ENCODE assay signal across 14 cellular contexts in genomic region chrX:115602729-115603389, GRCh38. TPM values are rescaled to one million over a fixed set of nuclear protein-coding genes. Genes with fewer than 3 reads are reported as not detected.
DNase-seq lines count a peak whose midpoint lies in the region; ATAC-seq and TF ChIP-seq lines count a peak whose summit lies in the region.
"Had no signal": no experiment of that assay in that cellular context is flagged by ENCODE, and none has a peak within 500 bp of the region (broad histone marks: within the 10 kb centered on the region; RNA-seq: fewer than 3 reads in every experiment).

No MANE protein-coding gene starts in this region.

- H3K36me3 ChIP-seq in brain microvascular endothelial cell (replicated peaks) (peaks cover 7% of the 10 kb centered on the region), left lung (no peaks in the 10 kb centered on the region)
- H3K36me3 ChIP-seq in CD4-positive, alpha-beta memory T cell (ENCODE audit: insufficient read depth, low read length): no peaks in the 10 kb centered on the region

- H3K27me3 ChIP-seq in brain microvascular endothelial cell (replicated peaks) (no peaks in the 10 kb centered on the region), left lung (peaks cover 0 to 13% of the 10 kb centered on the region in 2 donors)
- H3K27me3 ChIP-seq in CD4-positive, alpha-beta memory T cell (ENCODE audit: insufficient read depth, low read length): no peaks in the 10 kb centered on the region

- H3K4me3 Mint-ChIP-seq in CD4-positive, alpha-beta memory T cell: no peak overlapping the region
- no peak overlapping the region for H3K4me3 Mint-ChIP-seq in stimulated activated naive CD8-positive, alpha-beta T cell treated with anti-CD3 and anti-CD28 coated beads, Interleukin-15, amount 100 ng/mL, for 72 hours
- H3K4me3 Mint-ChIP-seq: activated naive CD8-positive, alpha-beta T cell treated with anti-CD3 and anti-CD28 coated beads, Interleukin-2, amount 50 U/mL, for 24 hours had no signal

- TF ChIP-seq CTCF in brain microvascular endothelial cell (IDR thresholded peaks at IDR 0.05; ENCODE audit: low read depth, low read length, missing control alignments) (no peak), left lung (IDR thresholded peaks at IDR 0.05) (no peak)

- H3K4me3 ChIP-seq in brain microvascular endothelial cell (ENCODE audit: low read depth, low read length) (no peak overlapping the region), left lung (no peak overlapping the region)
- H3K4me3 ChIP-seq in CD4-positive, alpha-beta memory T cell (ENCODE audit: low read length in 2 of 2): no peak overlapping the region

- H3K4me1 ChIP-seq in left lung: peaks cover 0 to 7% of the 10 kb centered on the region in 2 donors
- no peaks in the 10 kb centered on the region for H3K4me1 ChIP-seq in CD4-positive, alpha-beta memory T cell (ENCODE audit: insufficient read depth, low read length)

- DNase-seq in left ventricle myocardium superior (no peak), Right ventricle myocardium superior (no peak), brain microvascular endothelial cell (no peak), left lung (no peak)
- no peak for DNase-seq in stimulated activated naive CD4-positive, alpha-beta T cell (lab: John Stamatoyannopoulos, UW)
- no peak for DNase-seq in CD4-positive, alpha-beta memory T cell
- DNase-seq in stimulated activated naive CD8-positive, alpha-beta T cell treated with anti-CD3 and anti-CD28 coated beads, Interleukin-15, amount 100 ng/mL, for 72 hours: no peak
- DNase-seq: activated CD4-positive, alpha-beta T cell treated with anti-CD3 and anti-CD28 coated beads for 1 hour; activated naive CD8-positive, alpha-beta T cell treated with anti-CD3 and anti-CD28 coated beads, Interleukin-2, amount 50 U/mL, for 24 hours; activated T-cell treated with anti-CD3 and anti-CD28 coated beads for 4 hours; DMS79; NCI-H2171 treated with DMSO at 0.1 percent for 48 hours had no signal

- H3K36me3 Mint-ChIP-seq in CD4-positive, alpha-beta memory T cell: no peaks in the 10 kb centered on the region

- H3K27ac ChIP-seq in brain microvascular endothelial cell (peak overlapping the region; percentile 74), left lung (peak overlapping the region; percentile 3 to 5)
- no peak overlapping the region for H3K27ac ChIP-seq in CD4-positive, alpha-beta memory T cell (ENCODE audit: low read depth, low read length)
- H3K27ac ChIP-seq: HL-60 had no signal

- ATAC-seq in left ventricle myocardium superior (peak; percentile 67), Right ventricle myocardium superior (ENCODE audit: poor library complexity) (no peak), left lung (no peak), HG03457 (IDR thresholded peaks at IDR 0.05; ENCODE audit: unreplicated experiment) (no peak)
- ATAC-seq in stimulated activated naive CD8-positive, alpha-beta T cell treated with anti-CD3 and anti-CD28 coated beads, Interleukin-15, amount 100 ng/mL, for 72 hours: no peak
- ATAC-seq: activated naive CD8-positive, alpha-beta T cell treated with anti-CD3 and anti-CD28 coated beads, Interleukin-2, amount 50 U/mL, for 24 hours had no signal

- CTCF ChIA-PET in CD4-positive, alpha-beta memory T cell (lab: Charles Lee; ENCODE audit: partially characterized antibody): no interaction called here

- H3K4me1 Mint-ChIP-seq in CD4-positive, alpha-beta memory T cell: no peaks in the 10 kb centered on the region
- H3K4me1 Mint-ChIP-seq in stimulated activated naive CD8-positive, alpha-beta T cell treated with anti-CD3 and anti-CD28 coated beads, Interleukin-15, amount 100 ng/mL, for 72 hours: no peaks in the 10 kb centered on the region
- H3K4me1 Mint-ChIP-seq: activated naive CD8-positive, alpha-beta T cell treated with anti-CD3 and anti-CD28 coated beads, Interleukin-2, amount 50 U/mL, for 24 hours had no signal

- POLR2A ChIA-PET in CD4-positive, alpha-beta memory T cell (lab: Charles Lee; ENCODE audit: partially characterized antibody): no interaction called here

- in situ Hi-C loops in brain microvascular endothelial cell (cut with HindIII; ENCODE audit: low pct_ligation_motif_present, low sequenced_read_pairs): no loop called here

- no peaks in the 10 kb centered on the region for H3K9me3 Mint-ChIP-seq in CD4-positive, alpha-beta memory T cell
- H3K9me3 Mint-ChIP-seq in stimulated activated naive CD8-positive, alpha-beta T cell treated with anti-CD3 and anti-CD28 coated beads, Interleukin-15, amount 100 ng/mL, for 72 hours: no peaks in the 10 kb centered on the region
- H3K9me3 Mint-ChIP-seq: activated naive CD8-positive, alpha-beta T cell treated with anti-CD3 and anti-CD28 coated beads, Interleukin-2, amount 50 U/mL, for 24 hours had no signal

- no peaks in the 10 kb centered on the region for H3K27me3 Mint-ChIP-seq in CD4-positive, alpha-beta memory T cell
- peaks cover 9% of the 10 kb centered on the region for H3K27me3 Mint-ChIP-seq in stimulated activated naive CD8-positive, alpha-beta T cell treated with anti-CD3 and anti-CD28 coated beads, Interleukin-15, amount 100 ng/mL, for 72 hours
- H3K27me3 Mint-ChIP-seq: activated naive CD8-positive, alpha-beta T cell treated with anti-CD3 and anti-CD28 coated beads, Interleukin-2, amount 50 U/mL, for 24 hours had no signal

- H3K27ac Mint-ChIP-seq in CD4-positive, alpha-beta memory T cell: no peak overlapping the region
- no peak overlapping the region for H3K27ac Mint-ChIP-seq in stimulated activated naive CD8-positive, alpha-beta T cell treated with anti-CD3 and anti-CD28 coated beads, Interleukin-15, amount 100 ng/mL, for 72 hours
- H3K27ac Mint-ChIP-seq: activated naive CD8-positive, alpha-beta T cell treated with anti-CD3 and anti-CD28 coated beads, Interleukin-2, amount 50 U/mL, for 24 hours had no signal

- H3K9me3 ChIP-seq in left lung: no peaks in the 10 kb centered on the region
- no peaks in the 10 kb centered on the region for H3K9me3 ChIP-seq in CD4-positive, alpha-beta memory T cell (ENCODE audit: control insufficient read depth in 1 of 2, low read length in 2 of 2)

- intact Hi-C loops in left ventricle myocardium superior (cut with micrococcal nuclease): no loop called here
- intact Hi-C loops in Right ventricle myocardium superior (cut with DNase I): no loop called here
- intact Hi-C loops in left lung (cut with DNase I): no loop called here
- intact Hi-C loops in CD4-positive, alpha-beta memory T cell (cut with micrococcal nuclease): no loop called here

RNA-seq across cellular contexts. Expression of gene PLS3, which starts 41.9 kb away (rescaled TPM):
- total RNA-seq in left ventricle myocardium superior (40.8 TPM), Right ventricle myocardium superior (35.0 TPM), left lung (100 to 1,000 TPM; 186 to 354 TPM)
- total RNA-seq in CD4-positive, alpha-beta memory T cell: under 1 TPM; 0.14 to 0.15 TPM
- polyA plus RNA-seq in CD4-positive, alpha-beta memory T cell: under 1 TPM in 1 of 2 donors, not detected in 1; 0.76 TPM

Comparison
In these comparisons a context has a peak if more than half of its experiments do, and no peak if none do; other contexts are left out.
1. RNA of gene PLS3, which starts 41.9 kb away (total RNA-seq): 186 to 354 TPM in left lung, 40.8 TPM in left ventricle myocardium superior (single experiment) and 35.0 TPM in Right ventricle myocardium superior (single experiment); 0.14 to 0.15 TPM in CD4-positive, alpha-beta memory T cell; every median in the first group is over 10 times any median in the second.